In the genomic region with DNA sequence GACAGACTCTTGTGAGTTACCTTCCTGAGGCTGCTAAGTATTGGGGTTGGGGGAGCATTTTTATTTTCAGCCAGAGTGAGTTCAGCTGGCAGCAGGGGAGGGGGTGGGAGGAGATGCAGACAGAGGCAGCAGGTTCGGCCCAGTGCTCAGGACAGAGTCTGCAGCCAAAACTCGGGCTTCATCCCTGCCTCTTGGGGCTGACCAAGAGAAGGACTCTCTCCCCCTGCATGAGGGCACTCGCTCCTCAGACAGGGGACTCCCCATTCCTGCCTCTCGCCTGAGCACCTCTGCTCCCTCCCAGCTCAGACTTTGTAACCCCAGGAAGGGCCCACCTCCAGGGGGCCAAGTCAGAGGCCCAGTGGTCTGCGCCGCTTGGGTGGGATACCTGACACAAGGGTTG, we compare ENCODE assay signal across 11 cellular contexts. TPM values are rescaled to one million over a fixed set of nuclear protein-coding genes. Genes with fewer than 3 reads are reported as not detected.
DNase-seq lines count a peak whose midpoint lies in the region; ATAC-seq lines count a peak whose summit lies in the region.
"Had no signal": no experiment of that assay in that cellular context is flagged by ENCODE, and none has a peak within 500 bp of the region (broad histone marks: within the 10 kb centered on the region; RNA-seq: fewer than 3 reads in every experiment).

No MANE protein-coding gene starts in this region.

- no peaks in the 10 kb centered on the region for H3K9me3 Mint-ChIP-seq in activated T-cell treated with anti-CD3 and anti-CD28 coated beads, Interleukin-2, amount 50 U/mL, for 24 hours

- H3K36me3 Mint-ChIP-seq in activated T-cell treated with anti-CD3 and anti-CD28 coated beads, Interleukin-2, amount 50 U/mL, for 24 hours (ENCODE audit: low read depth) = peaks cover 18% of the 10 kb centered on the region
- no peaks in the 10 kb centered on the region for H3K36me3 Mint-ChIP-seq in T-helper 17 cell (ENCODE audit: low read depth)

- H3K4me3 Mint-ChIP-seq in activated T-cell treated with anti-CD3 and anti-CD28 coated beads, Interleukin-2, amount 50 U/mL, for 24 hours = peak overlapping the region; percentile 72
- peak overlapping the region; percentile 75 for H3K4me3 Mint-ChIP-seq in T-helper 17 cell

- ATAC-seq in T-helper 17 cell = no peak

- H3K9ac ChIP-seq in iPS-18a (ENCODE audit: low read length) = no peak overlapping the region
- no peak overlapping the region for H3K9ac ChIP-seq in stomach smooth muscle (ENCODE audit: low read length in 2 of 2)

- no peak overlapping the region for H3K27ac Mint-ChIP-seq in activated T-cell treated with anti-CD3 and anti-CD28 coated beads, Interleukin-2, amount 50 U/mL, for 24 hours
- H3K27ac Mint-ChIP-seq in T-helper 17 cell = peak overlapping the region; percentile 89

- H3K4me3 ChIP-seq in iPS-18a (ENCODE audit: low read length) (peak overlapping the region; percentile 57), stomach smooth muscle (ENCODE audit: low read length in 2 of 2) (peak overlapping the region in 1 of 2 donors; percentile 74)

- H3K4me1 Mint-ChIP-seq in activated T-cell treated with anti-CD3 and anti-CD28 coated beads, Interleukin-2, amount 50 U/mL, for 24 hours (ENCODE audit: low read depth) = peaks cover 44% of the 10 kb centered on the region
- H3K4me1 Mint-ChIP-seq in T-helper 17 cell = peaks cover 31% of the 10 kb centered on the region

- peaks cover 58% of the 10 kb centered on the region for H3K27me3 ChIP-seq in iPS-18a (ENCODE audit: control insufficient read depth, insufficient read depth, low read length)
- no peaks in the 10 kb centered on the region for H3K27me3 ChIP-seq in stomach smooth muscle (ENCODE audit: control insufficient read depth in 1 of 2, insufficient read depth in 2 of 2, low read length in 2 of 2)
- H3K27me3 ChIP-seq: adrenal gland had no signal

- H3K4me1 ChIP-seq in iPS-18a (ENCODE audit: control insufficient read depth, low read depth, low read length) = peaks cover 19% of the 10 kb centered on the region
- peaks cover 63% of the 10 kb centered on the region for H3K4me1 ChIP-seq in stomach smooth muscle (ENCODE audit: control insufficient read depth, insufficient read depth, low read length)

- peaks cover 6% of the 10 kb centered on the region for H3K27me3 Mint-ChIP-seq in activated T-cell treated with anti-CD3 and anti-CD28 coated beads, Interleukin-2, amount 50 U/mL, for 24 hours
- H3K27me3 Mint-ChIP-seq in T-helper 17 cell = no peaks in the 10 kb centered on the region

- no peak overlapping the region for H3K27ac ChIP-seq in iPS-18a (ENCODE audit: low read length)
- H3K27ac ChIP-seq in stomach smooth muscle (ENCODE audit: low read length) = peak overlapping the region; percentile 87

- no peak for DNase-seq in activated T-cell treated with anti-CD3 and anti-CD28 coated beads, Interleukin-2, amount 50 U/mL, for 24 hours
- DNase-seq in activated T-cell treated with anti-CD3 and anti-CD28 coated beads for 4 hours = no peak
- no peak for DNase-seq in T-helper 17 cell
- DNase-seq in NCI-H1930 (lab: John Stamatoyannopoulos, UW) = no peak
- DNase-seq in central memory CD4-positive, alpha-beta T cell = no peak
- no peak for DNase-seq in AG08395 (ENCODE audit: low spot score)
- DNase-seq: adrenal gland, NCI-H187, OCI-M1 had no signal

- H3K36me3 ChIP-seq in iPS-18a (ENCODE audit: control insufficient read depth, low read depth, low read length) = peaks cover 1% of the 10 kb centered on the region
- H3K36me3 ChIP-seq in stomach smooth muscle (ENCODE audit: control insufficient read depth in 2 of 2, insufficient read depth in 2 of 2, low read length in 2 of 2) = no peaks in the 10 kb centered on the region

- no peaks in the 10 kb centered on the region for H3K9me3 ChIP-seq in T-helper 17 cell (ENCODE audit: control insufficient read depth, low read length, poor library complexity, severe bottlenecking)
- H3K9me3 ChIP-seq in iPS-18a (ENCODE audit: control insufficient read depth, low read depth, low read length) = no peaks in the 10 kb centered on the region
- H3K9me3 ChIP-seq in stomach smooth muscle (ENCODE audit: control insufficient read depth in 2 of 2, low read length in 2 of 2) = no peaks in the 10 kb centered on the region
- H3K9me3 ChIP-seq: adrenal gland had no signal

RNA-seq across cellular contexts. Expression of gene AKT1, which starts 1.1 kb away (rescaled TPM):
- 10 to 100 TPM; 72.4 to 77.2 TPM for total RNA-seq in T-helper 17 cell

RNA-seq across cellular contexts. Expression of gene ZBTB42, which starts 4.2 kb away (rescaled TPM):
- 1 to 10 TPM; 2.7 to 3.3 TPM for total RNA-seq in T-helper 17 cell

RNA-seq across cellular contexts. Expression of gene SIVA1, which starts 43.7 kb away (rescaled TPM):
- total RNA-seq in T-helper 17 cell = 10 to 100 TPM; 76.2 to 85.7 TPM
